Comparison of ENCODE assay signal across 11 cellular contexts in the genomic region with DNA sequence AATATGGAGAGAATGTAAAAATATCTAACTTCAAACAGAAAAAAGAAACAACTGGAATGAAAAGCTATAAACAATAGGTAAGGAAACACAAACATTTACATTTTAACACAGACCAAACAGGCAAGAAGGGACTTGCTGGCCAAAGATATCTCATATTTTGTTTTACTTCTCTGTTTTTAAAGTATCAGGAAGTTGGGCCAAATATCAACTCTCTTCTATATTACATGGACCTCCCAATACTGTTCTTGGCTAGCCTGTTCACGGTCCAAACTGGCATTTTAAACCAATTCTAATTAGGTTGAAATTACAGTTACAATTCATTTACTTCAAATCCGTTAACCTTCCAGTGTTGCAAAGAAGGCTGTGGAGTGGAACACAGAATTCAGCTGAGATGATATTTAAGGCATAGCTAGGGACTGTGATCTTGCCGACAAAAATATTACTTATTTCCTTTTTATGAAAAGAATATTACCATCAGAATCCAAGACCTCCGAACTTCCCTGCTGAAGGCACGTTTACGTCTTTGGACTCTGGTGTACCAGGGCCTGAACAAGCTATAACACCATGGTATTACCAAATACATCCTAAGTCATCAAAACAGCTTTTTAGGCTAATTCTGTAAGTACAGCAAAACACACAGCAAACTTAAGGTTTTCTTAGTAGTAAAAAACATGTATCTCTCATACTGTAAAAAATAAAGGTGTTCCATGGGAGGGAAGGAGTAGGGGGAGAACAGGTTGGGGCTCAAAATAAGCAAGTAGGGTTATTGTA.
DNase-seq lines count a peak whose midpoint lies in the region; ATAC-seq, FAIRE-seq and TF ChIP-seq lines count a peak whose summit lies in the region.
"Had no signal": no experiment of that assay in that cellular context is flagged by ENCODE, and none has a peak within 500 bp of the region (broad histone marks: within the 10 kb centered on the region; RNA-seq: fewer than 3 reads in every experiment).

No MANE protein-coding gene starts in this region.

- H3K36me3 ChIP-seq in RWPE2 (ENCODE audit: low read depth) (peaks cover 80% of the 10 kb centered on the region), esophagus squamous epithelium (no peaks in the 10 kb centered on the region), kidney (ENCODE audit: control insufficient read depth in 1 of 2, insufficient read depth in 2 of 2, low read length in 2 of 2) (no peaks in the 10 kb centered on the region)

- no peak for TF ChIP-seq POLR2A in esophagus squamous epithelium (IDR thresholded peaks at IDR 0.05)

- H3K9me3 Mint-ChIP-seq in activated CD4-positive, alpha-beta T cell treated with anti-CD3 and anti-CD28 coated beads, Interleukin-2, amount 10 ng/mL, durations not matched to agents 24 days and 14 days: no peaks in the 10 kb centered on the region
- no peaks in the 10 kb centered on the region for H3K9me3 Mint-ChIP-seq in stimulated activated effector memory CD8-positive, alpha-beta T cell treated with anti-CD3 and anti-CD28 coated beads, Interleukin-12 subunit alpha, Interleukin-12 subunit beta, amount 100 ng/mL, for 72 hours

- H3K27ac ChIP-seq in RWPE2 (ENCODE audit: poor library complexity, severe bottlenecking) (peak overlapping the region; percentile 99), esophagus squamous epithelium (peak overlapping the region; percentile 75 to 97 (median 96)), kidney (ENCODE audit: low read depth in 2 of 2, low read length in 2 of 2) (no peak overlapping the region)

- H3K36me3 Mint-ChIP-seq in activated CD4-positive, alpha-beta T cell treated with anti-CD3 and anti-CD28 coated beads, Interleukin-2, amount 10 ng/mL, durations not matched to agents 24 days and 14 days (ENCODE audit: low read depth): peaks cover 61% of the 10 kb centered on the region
- peaks cover 99% of the 10 kb centered on the region for H3K36me3 Mint-ChIP-seq in stimulated activated effector memory CD8-positive, alpha-beta T cell treated with anti-CD3 and anti-CD28 coated beads, Interleukin-12 subunit alpha, Interleukin-12 subunit beta, amount 100 ng/mL, for 72 hours

- H3K4me3 ChIP-seq in RWPE2 (ENCODE audit: severe bottlenecking) (peak overlapping the region; percentile 84), esophagus squamous epithelium (peak overlapping the region in 3 of 4 donors; percentile 69 to 82 (median 77)), kidney (ENCODE audit: low read length in 2 of 2) (no peak overlapping the region)

- intact Hi-C loops in activated CD4-positive, alpha-beta T cell treated with anti-CD3 and anti-CD28 coated beads, Interleukin-2, amount 10 ng/mL, durations not matched to agents 24 days and 14 days (cut with micrococcal nuclease): no loop called here
- intact Hi-C loops in esophagus squamous epithelium (cut with DNase I) (no loop called here), kidney (cut with DNase I) (no loop called here)

- no peak for ATAC-seq in RWPE2 (ENCODE audit: low read depth)
- ATAC-seq in stimulated activated effector memory CD8-positive, alpha-beta T cell treated with anti-CD3 and anti-CD28 coated beads, Interleukin-12 subunit alpha, Interleukin-12 subunit beta, amount 100 ng/mL, for 72 hours: no peak

- H3K4me1 Mint-ChIP-seq in activated CD4-positive, alpha-beta T cell treated with anti-CD3 and anti-CD28 coated beads, Interleukin-2, amount 10 ng/mL, durations not matched to agents 24 days and 14 days: peaks cover 45% of the 10 kb centered on the region
- H3K4me1 Mint-ChIP-seq in stimulated activated effector memory CD8-positive, alpha-beta T cell treated with anti-CD3 and anti-CD28 coated beads, Interleukin-12 subunit alpha, Interleukin-12 subunit beta, amount 100 ng/mL, for 72 hours: peaks cover 46% of the 10 kb centered on the region

- H3K27me3 ChIP-seq in RWPE2 (ENCODE audit: insufficient read depth, poor library complexity, severe bottlenecking) (no peaks in the 10 kb centered on the region), esophagus squamous epithelium (peaks cover 0 to 36% (median 0%) of the 10 kb centered on the region in 4 donors)

- FAIRE-seq in kidney (lab: Jason Lieb, UNC): no peak

- no peaks in the 10 kb centered on the region for H3K27me3 Mint-ChIP-seq in activated CD4-positive, alpha-beta T cell treated with anti-CD3 and anti-CD28 coated beads, Interleukin-2, amount 10 ng/mL, durations not matched to agents 24 days and 14 days

- TF ChIP-seq CTCF in RWPE2 (IDR thresholded peaks at IDR 0.05; ENCODE audit: poor library complexity, severe bottlenecking) (no peak), esophagus squamous epithelium (IDR thresholded peaks at IDR 0.05) (no peak), kidney (IDR thresholded peaks at IDR 0.05; ENCODE audit: borderline replicate concordance, extremely low read depth, insufficient read depth) (no peak)

- H3K9me3 ChIP-seq in RWPE2 (ENCODE audit: severe bottlenecking) (no peaks in the 10 kb centered on the region), esophagus squamous epithelium (no peaks in the 10 kb centered on the region), kidney (ENCODE audit: control insufficient read depth in 1 of 2, low read length in 2 of 2) (no peaks in the 10 kb centered on the region)

- H3K27ac Mint-ChIP-seq in activated CD4-positive, alpha-beta T cell treated with anti-CD3 and anti-CD28 coated beads, Interleukin-2, amount 10 ng/mL, durations not matched to agents 24 days and 14 days: peak overlapping the region; percentile 40
- peak overlapping the region; percentile 99 for H3K27ac Mint-ChIP-seq in stimulated activated effector memory CD8-positive, alpha-beta T cell treated with anti-CD3 and anti-CD28 coated beads, Interleukin-12 subunit alpha, Interleukin-12 subunit beta, amount 100 ng/mL, for 72 hours

- H3K4me3 Mint-ChIP-seq in activated CD4-positive, alpha-beta T cell treated with anti-CD3 and anti-CD28 coated beads, Interleukin-2, amount 10 ng/mL, durations not matched to agents 24 days and 14 days: peak overlapping the region; percentile 70
- peak overlapping the region; percentile 95 for H3K4me3 Mint-ChIP-seq in stimulated activated effector memory CD8-positive, alpha-beta T cell treated with anti-CD3 and anti-CD28 coated beads, Interleukin-12 subunit alpha, Interleukin-12 subunit beta, amount 100 ng/mL, for 72 hours

- WGBS in esophagus squamous epithelium, 2 donors: 33 to 64% methylated on average over 6 of the region's 6 CpGs

- no peak for DNase-seq in activated CD4-positive, alpha-beta T cell treated with anti-CD3 and anti-CD28 coated beads, Interleukin-2, amount 10 ng/mL, durations not matched to agents 24 days and 14 days
- no peak for DNase-seq in activated CD4-positive, alpha-beta T cell treated with anti-CD3 and anti-CD28 coated beads for 48 hours
- DNase-seq in RWPE2 (ENCODE audit: low spot score) (no peak), esophagus squamous epithelium (lab: John Stamatoyannopoulos, UW) (no peak), kidney (no peak), NCI-H128 (lab: John Stamatoyannopoulos, UW; ENCODE audit: unreplicated experiment) (no peak)
- peak in 1 of 2 donors; percentile 18 for DNase-seq in stimulated activated effector memory CD8-positive, alpha-beta T cell treated with anti-CD3 and anti-CD28 coated beads, Interleukin-12 subunit alpha, Interleukin-12 subunit beta, amount 100 ng/mL, for 72 hours (ENCODE audit: low spot score in 2 of 2)
- DNase-seq in stimulated activated CD4-positive, alpha-beta T cell treated with anti-CD3 and anti-CD28 coated beads, Interleukin-4, amount 100 ng/mL, for 24 hours: no peak
- DNase-seq: COR-L47; NCI-H2171 treated with DMSO at 0.1 percent for 48 hours; stimulated activated naive CD4-positive, alpha-beta T cell had no signal

- H3K4me1 ChIP-seq in RWPE2 (ENCODE audit: insufficient read depth, poor library complexity, severe bottlenecking) (peaks cover 39% of the 10 kb centered on the region), esophagus squamous epithelium (peaks cover 6 to 80% (median 14%) of the 10 kb centered on the region in 3 donors), kidney (ENCODE audit: control insufficient read depth in 1 of 2, insufficient read depth in 1 of 2, low read depth in 1 of 2, low read length in 2 of 2) (peaks cover 6 to 8% of the 10 kb centered on the region in 2 donors)

- no peak overlapping the region for H3K9ac ChIP-seq in kidney (ENCODE audit: low read length in 2 of 2)

Comparison
In these comparisons a context has a peak if more than half of its experiments do, and no peak if none do; other contexts are left out.
1. H3K27ac ChIP-seq: peak in RWPE2 (single experiment) and esophagus squamous epithelium (4 of 4); none in kidney (0 of 2).
2. H3K4me3 ChIP-seq: peak in RWPE2 (single experiment) and esophagus squamous epithelium (3 of 4); none in kidney (0 of 2).